ENCODE assay signal across 8 cellular contexts in the genomic region with DNA sequence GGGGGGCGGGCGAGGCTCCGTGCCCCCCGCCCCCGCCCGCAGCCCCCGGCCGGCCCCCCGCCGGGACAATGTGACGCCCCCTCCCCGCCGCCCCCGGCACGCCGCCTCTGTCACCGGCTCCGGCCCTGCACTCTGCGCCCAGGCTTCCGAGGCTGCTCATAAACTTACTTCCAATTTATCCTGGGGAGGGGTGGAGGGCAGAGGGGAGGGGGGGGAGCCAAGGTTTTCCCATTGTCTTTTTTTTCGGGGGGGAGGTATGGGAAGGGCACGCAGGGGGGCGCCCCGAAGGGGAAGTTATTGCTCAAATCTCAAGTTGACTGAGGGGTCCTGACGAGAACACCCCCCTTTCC. TPM values are rescaled to one million over a fixed set of nuclear protein-coding genes. Genes with fewer than 3 reads are reported as not detected.
DNase-seq lines count a peak whose midpoint lies in the region; ATAC-seq and TF ChIP-seq lines count a peak whose summit lies in the region.

No MANE protein-coding gene starts in this region.

- ATAC-seq in GM18867 (IDR thresholded peaks at IDR 0.05; ENCODE audit: unreplicated experiment) (no peak), HG03139 (IDR thresholded peaks at IDR 0.05; ENCODE audit: unreplicated experiment) (no peak), GM19455 (IDR thresholded peaks at IDR 0.05; ENCODE audit: unreplicated experiment) (no peak)

- H3K4me3 ChIP-seq in esophagus (ENCODE audit: low read depth in 1 of 2, low read length in 2 of 2): peak overlapping the region; percentile 77

- no peak for TF ChIP-seq CTCF in VCaP (conservative IDR thresholded peaks at IDR 0.05)
- no peak for TF ChIP-seq CTCF in neural crest cell (conservative IDR thresholded peaks at IDR 0.05)

- no peaks in the 10 kb centered on the region for H3K27me3 Mint-ChIP-seq in neural crest cell (ENCODE audit: low read depth)

- peak overlapping the region; percentile 93 for H3K27ac ChIP-seq in VCaP
- H3K27ac ChIP-seq in esophagus (ENCODE audit: low read depth in 2 of 2, low read length in 1 of 2): peak overlapping the region; percentile 96 to 98

- peak; percentile 55 for DNase-seq in DMS53 (lab: John Stamatoyannopoulos, UW)
- no peak for DNase-seq in DMS53 treated with DMSO at 0.1 percent for 48 hours (lab: John Stamatoyannopoulos, UW; ENCODE audit: unreplicated experiment)
- DNase-seq in neural crest cell (ENCODE audit: low read depth, low spot score): peak; percentile 5

- WGBS in esophagus, 2 donors: 0 to 2% methylated on average over 6 to 25 of the region's 25 CpGs

- no peaks in the 10 kb centered on the region for H3K27me3 ChIP-seq in esophagus (ENCODE audit: control insufficient read depth in 1 of 2, insufficient read depth in 2 of 2, low read length in 2 of 2)

- peaks cover 3% of the 10 kb centered on the region for H3K36me3 Mint-ChIP-seq in neural crest cell (ENCODE audit: low read depth)

- H3K27ac Mint-ChIP-seq in neural crest cell (ENCODE audit: unreplicated experiment): peak overlapping the region; percentile 99

- no peaks in the 10 kb centered on the region for H3K4me1 ChIP-seq in esophagus (ENCODE audit: control insufficient read depth in 2 of 2, insufficient read depth in 2 of 2, low read length in 1 of 2)

- H3K36me3 ChIP-seq in esophagus (ENCODE audit: control insufficient read depth in 2 of 2, insufficient read depth in 2 of 2, low read length in 1 of 2): no peaks in the 10 kb centered on the region

- H3K9me3 Mint-ChIP-seq in neural crest cell: no peaks in the 10 kb centered on the region

- no peaks in the 10 kb centered on the region for H3K9me3 ChIP-seq in esophagus (ENCODE audit: control insufficient read depth in 2 of 2, insufficient read depth in 1 of 2, low read depth in 1 of 2, low read length in 1 of 2)

- peaks cover 48% of the 10 kb centered on the region for H3K4me1 Mint-ChIP-seq in neural crest cell

- peak overlapping the region; percentile 98 for H3K4me3 Mint-ChIP-seq in neural crest cell

RNA-seq across cellular contexts. Expression of gene PHF21A, which starts 0.9 kb away (rescaled TPM):
- 10 to 100 TPM in 1 of 2 donors, 1 to 10 TPM in 1; 8.8 to 14.0 TPM for polyA plus RNA-seq in esophagus
- total RNA-seq in neural crest cell: 56.5 and 57.7 TPM in 2 replicates
